ENCODE assay signal across 11 cellular contexts in genomic region chr2:69694894-69695849, GRCh38. TPM values are rescaled to one million over a fixed set of nuclear protein-coding genes. Genes with fewer than 3 reads are reported as not detected.
DNase-seq lines count a peak whose midpoint lies in the region; ATAC-seq and FAIRE-seq lines count a peak whose summit lies in the region.
"Had no signal": no experiment of that assay in that cellular context is flagged by ENCODE, and none has a peak within 500 bp of the region (broad histone marks: within the 10 kb centered on the region; RNA-seq: fewer than 3 reads in every experiment).

No MANE protein-coding gene starts in this region.

- WGBS in mesenchymal stem cell = 73% methylated on average over 12 of the region's 12 CpGs

- no peak overlapping the region for H2AK5ac ChIP-seq in mesenchymal stem cell (ENCODE audit: low read length, severe bottlenecking)

- H3K4me3 ChIP-seq in mesenchymal stem cell (ENCODE audit: insufficient read depth in 1 of 2, low read depth in 1 of 2, low read length in 2 of 2) = no peak overlapping the region

- H2BK15ac ChIP-seq in mesenchymal stem cell (ENCODE audit: low read depth, poor library complexity, severe bottlenecking) = no peak overlapping the region

- no peak overlapping the region for H3K14ac ChIP-seq in mesenchymal stem cell (ENCODE audit: low read length in 2 of 2)

- H3K27me3 ChIP-seq in mesenchymal stem cell (ENCODE audit: control insufficient read depth in 1 of 2, insufficient read depth in 1 of 2, low read length in 2 of 2) = peaks cover 0 to 11% of the 10 kb centered on the region in 2 experiments

- no peak overlapping the region for H3K9ac ChIP-seq in mesenchymal stem cell (ENCODE audit: low read length)

- peak overlapping the region; percentile 40 for H3K4me3 Mint-ChIP-seq in activated naive CD8-positive, alpha-beta T cell
- H3K4me3 Mint-ChIP-seq: nephron had no signal

- peak overlapping the region; percentile 79 for H3K27ac ChIP-seq in mesenchymal stem cell (ENCODE audit: low read length, poor library complexity, severe bottlenecking)

- H3K36me3 Mint-ChIP-seq in activated naive CD8-positive, alpha-beta T cell = peaks cover 2% of the 10 kb centered on the region

- no peak overlapping the region for H2BK120ac ChIP-seq in mesenchymal stem cell (ENCODE audit: low read depth, low read length)

- peak; percentile 21 for FAIRE-seq in GM19239 (lab: Jason Lieb, UNC)

- DNase-seq in AG08395 (ENCODE audit: low spot score) (peak; percentile 40), GM19239 (ENCODE audit: insufficient read length, low spot score) (no peak), mesenchymal stem cell (peak; percentile 81), midbrain (lab: John Stamatoyannopoulos, UW) (no peak)
- DNase-seq in activated T-cell treated with anti-CD3 and anti-CD28 coated beads, Interleukin-2, amount 50 U/mL, for 1 hour = no peak
- DNase-seq: NCI-H1092, T1000 had no signal

- no peak overlapping the region for H2BK12ac ChIP-seq in mesenchymal stem cell (ENCODE audit: low read length in 2 of 2)

- H3K27me3 Mint-ChIP-seq in activated naive CD8-positive, alpha-beta T cell = no peaks in the 10 kb centered on the region

- peaks cover 12% of the 10 kb centered on the region for H3K4me1 ChIP-seq in mesenchymal stem cell (ENCODE audit: control insufficient read depth, insufficient read depth, low read depth, low read length)

- no peak overlapping the region for H2AFZ ChIP-seq in mesenchymal stem cell (ENCODE audit: low read depth, low read length)

- H3K4me1 Mint-ChIP-seq in activated naive CD8-positive, alpha-beta T cell (ENCODE audit: low read depth) = peaks cover 89% of the 10 kb centered on the region

- H3K18ac ChIP-seq in mesenchymal stem cell (ENCODE audit: low read depth in 1 of 2, low read length in 2 of 2) = no peak overlapping the region

- H3K23ac ChIP-seq in mesenchymal stem cell (ENCODE audit: low read length in 2 of 2) = no peak overlapping the region

- H4K8ac ChIP-seq in mesenchymal stem cell (ENCODE audit: low read length) = no peak overlapping the region

- no peak overlapping the region for H3K4ac ChIP-seq in mesenchymal stem cell (ENCODE audit: low read depth in 1 of 2, low read length in 2 of 2)

- no peaks in the 10 kb centered on the region for H3K79me1 ChIP-seq in mesenchymal stem cell (replicated peaks; ENCODE audit: low read length, poor library complexity, severe bottlenecking)

- no peaks in the 10 kb centered on the region for H3K9me3 ChIP-seq in mesenchymal stem cell (ENCODE audit: control insufficient read depth, low read length)

- peak overlapping the region; percentile 81 for H2BK5ac ChIP-seq in mesenchymal stem cell (ENCODE audit: low read depth, low read length, poor library complexity, severe bottlenecking)

- H4K91ac ChIP-seq in mesenchymal stem cell (ENCODE audit: low read length) = no peak overlapping the region

- no peaks in the 10 kb centered on the region for H3K36me3 ChIP-seq in mesenchymal stem cell (ENCODE audit: control insufficient read depth in 1 of 2, insufficient read depth in 2 of 2, low read depth in 1 of 2, low read length in 2 of 2)

- peak overlapping the region; percentile 64 for H3K27ac Mint-ChIP-seq in activated naive CD8-positive, alpha-beta T cell

- ATAC-seq in HG03280 (IDR thresholded peaks at IDR 0.05; ENCODE audit: unreplicated experiment) (no peak), HG03460 (IDR thresholded peaks at IDR 0.05; ENCODE audit: unreplicated experiment) (no peak)

- peak overlapping the region; percentile 23 for H3K4me2 ChIP-seq in mesenchymal stem cell (ENCODE audit: low read length, poor library complexity, severe bottlenecking)

- H3K9me3 Mint-ChIP-seq in activated naive CD8-positive, alpha-beta T cell (ENCODE audit: low read depth) = no peaks in the 10 kb centered on the region
- H3K9me3 Mint-ChIP-seq: nephron had no signal

RNA-seq across cellular contexts. Expression of gene ANXA4, which starts 46.8 kb away (rescaled TPM):
- polyA plus RNA-seq in mesenchymal stem cell (2013, experiment 1 of 2) = 99.3 TPM
- polyA plus RNA-seq in mesenchymal stem cell (2013, experiment 2 of 2) = 95.9 TPM

RNA-seq across cellular contexts. Expression of gene AAK1, which starts 51.6 kb away (rescaled TPM):
- polyA plus RNA-seq in mesenchymal stem cell (2013, experiment 1 of 2) = 54.5 TPM
- 49.2 TPM for polyA plus RNA-seq in mesenchymal stem cell (2013, experiment 2 of 2)

Comparison
In these comparisons a context has a peak if more than half of its experiments do, and no peak if none do; other contexts are left out.
1. DNase-seq: peak in AG08395 (single experiment) and mesenchymal stem cell (single experiment); none in GM19239 (single experiment), midbrain (single experiment) and activated T-cell treated with anti-CD3 and anti-CD28 coated beads, Interleukin-2, amount 50 U/mL, for 1 hour (single experiment).